12 cellular contexts compared by ENCODE assay signal in genomic region chr4:152278172-152278504, GRCh38.
DNase-seq lines count a peak whose midpoint lies in the region; ATAC-seq and TF ChIP-seq lines count a peak whose summit lies in the region.
"Had no signal": no experiment of that assay in that cellular context is flagged by ENCODE, and none has a peak within 500 bp of the region (broad histone marks: within the 10 kb centered on the region; RNA-seq: fewer than 3 reads in every experiment).

No MANE protein-coding gene starts in this region.

- intact Hi-C loops in posterior vena cava (cut with DNase I) (no loop called here), esophagus squamous epithelium (cut with DNase I) (no loop called here)

- H3K27ac ChIP-seq in esophagus squamous epithelium: peak overlapping the region in 2 of 4 donors; percentile 50 to 60

- H3K36me3 Mint-ChIP-seq in naive thymus-derived CD8-positive, alpha-beta T cell: no peaks in the 10 kb centered on the region
- H3K36me3 Mint-ChIP-seq: stimulated activated memory B cell treated with anti-CD40 and anti-IgM and Interleukin-4, amounts not matched to agents 10 μg/mL and 1 μg/mL and 100 μg/mL, for 72 hours had no signal

- TF ChIP-seq CTCF in esophagus squamous epithelium (IDR thresholded peaks at IDR 0.05): no peak

- H3K27me3 ChIP-seq in esophagus squamous epithelium: no peaks in the 10 kb centered on the region

- no peaks in the 10 kb centered on the region for H3K27me3 Mint-ChIP-seq in naive thymus-derived CD8-positive, alpha-beta T cell
- H3K27me3 Mint-ChIP-seq: CD4-positive, alpha-beta memory T cell had no signal

- H3K27ac Mint-ChIP-seq in naive thymus-derived CD8-positive, alpha-beta T cell: no peak overlapping the region
- H3K27ac Mint-ChIP-seq: stimulated activated memory B cell treated with anti-CD40 and anti-IgM and Interleukin-4, amounts not matched to agents 10 μg/mL and 1 μg/mL and 100 μg/mL, for 72 hours had no signal

- ATAC-seq in GM19397 (IDR thresholded peaks at IDR 0.05; ENCODE audit: unreplicated experiment) (peak; percentile 40), HG02763 (IDR thresholded peaks at IDR 0.05; ENCODE audit: unreplicated experiment) (peak; percentile 35), HG03571 (IDR thresholded peaks at IDR 0.05; ENCODE audit: unreplicated experiment) (peak; percentile 22)
- no peak for ATAC-seq in naive thymus-derived CD8-positive, alpha-beta T cell
- ATAC-seq: stimulated activated memory B cell treated with anti-CD40 and anti-IgM and Interleukin-4, amounts not matched to agents 10 μg/mL and 1 μg/mL and 100 μg/mL, for 72 hours had no signal

- H3K9me3 Mint-ChIP-seq in naive thymus-derived CD8-positive, alpha-beta T cell: no peaks in the 10 kb centered on the region
- H3K9me3 Mint-ChIP-seq: CD4-positive, alpha-beta memory T cell; stimulated activated memory B cell treated with anti-CD40 and anti-IgM and Interleukin-4, amounts not matched to agents 10 μg/mL and 1 μg/mL and 100 μg/mL, for 72 hours; T-helper 1 cell treated with Interleukin-12 subunit alpha and Interleukin-12 subunit beta and Interleukin-4 antibody, amounts not matched to agents 30 μg/mL and 1 μg/mL, for 36 hours had no signal

- H3K4me3 ChIP-seq in esophagus squamous epithelium: no peak overlapping the region

- peaks cover 11 to 18% (median 15%) of the 10 kb centered on the region in 4 donors for H3K4me1 Mint-ChIP-seq in naive thymus-derived CD8-positive, alpha-beta T cell
- H3K4me1 Mint-ChIP-seq: stimulated activated memory B cell treated with anti-CD40 and anti-IgM and Interleukin-4, amounts not matched to agents 10 μg/mL and 1 μg/mL and 100 μg/mL, for 72 hours had no signal

- POLR2A ChIA-PET in naive thymus-derived CD8-positive, alpha-beta T cell (lab: Charles Lee): interaction anchor here (0.9 to 1.2 kb wide), 3 partner anchors 11 to 256 kb away, joined by 3 to 4 read pairs (median 3); no protein-coding TSS in a partner anchor

- no peaks in the 10 kb centered on the region for H3K9me3 ChIP-seq in esophagus squamous epithelium

- no peaks in the 10 kb centered on the region for H3K36me3 ChIP-seq in esophagus squamous epithelium

- DNase-seq in posterior vena cava (ENCODE audit: low spot score) (peak; percentile 22), ecto neural progenitor cell (ENCODE audit: low spot score) (no peak), NCI-H128 (lab: John Stamatoyannopoulos, UW; ENCODE audit: unreplicated experiment) (no peak), esophagus squamous epithelium (lab: John Stamatoyannopoulos, UW) (no peak)
- DNase-seq in naive thymus-derived CD8-positive, alpha-beta T cell: no peak
- DNase-seq: CD4-positive, alpha-beta memory T cell; effector CD4-positive, alpha-beta T cell had no signal

- H3K4me3 Mint-ChIP-seq in naive thymus-derived CD8-positive, alpha-beta T cell: no peak overlapping the region
- H3K4me3 Mint-ChIP-seq: CD4-positive, alpha-beta memory T cell; stimulated activated memory B cell treated with anti-CD40 and anti-IgM and Interleukin-4, amounts not matched to agents 10 μg/mL and 1 μg/mL and 100 μg/mL, for 72 hours; T-helper 1 cell treated with Interleukin-12 subunit alpha and Interleukin-12 subunit beta and Interleukin-4 antibody, amounts not matched to agents 30 μg/mL and 1 μg/mL, for 36 hours had no signal

- H3K4me1 ChIP-seq in esophagus squamous epithelium: peaks cover 4 to 24% (median 4%) of the 10 kb centered on the region in 3 donors

- TF ChIP-seq POLR2A in esophagus squamous epithelium (IDR thresholded peaks at IDR 0.05): no peak

Comparison
In these comparisons a context has a peak if more than half of its experiments do, and no peak if none do; other contexts are left out.
1. ATAC-seq: peak in GM19397 (single experiment), HG02763 (single experiment) and HG03571 (single experiment); none in naive thymus-derived CD8-positive, alpha-beta T cell (0 of 2).